In genomic region chr13:51621597-51621996, GRCh38 we compare ENCODE assay signal across 27 cellular contexts.
"Had no signal": no experiment of that assay in that cellular context is flagged by ENCODE, and none has a peak within 500 bp of the region (broad histone marks: within the 10 kb centered on the region; RNA-seq: fewer than 3 reads in every experiment).

No MANE protein-coding gene starts in this region.

- H3K36me3 ChIP-seq: adrenal gland, heart right ventricle, lower lobe of right lung, ovary, prostate gland, right atrium auricular region, suprapubic skin, uterus had no signal

- H3K36me3 Mint-ChIP-seq: activated CD8-positive, alpha-beta memory T cell treated with anti-CD3 and anti-CD28 coated beads, Interleukin-2, amount 10 ng/mL, durations not matched to agents 7 days and 5 days; naive B cell; stimulated activated effector memory CD8-positive, alpha-beta T cell treated with anti-CD3 and anti-CD28 coated beads, Interleukin-12 subunit alpha, Interleukin-12 subunit beta, amount 100 ng/mL, for 72 hours; T-cell had no signal

- ATAC-seq: activated CD8-positive, alpha-beta memory T cell treated with anti-CD3 and anti-CD28 coated beads, Interleukin-2, amount 10 ng/mL, durations not matched to agents 7 days and 5 days; activated CD8-positive, alpha-beta T cell treated with anti-CD3 and anti-CD28 coated beads for 36 hours; activated naive CD4-positive, alpha-beta T cell treated with anti-CD3 and anti-CD28 coated beads, Interleukin-2, amount 50 U/mL, for 72 hours; heart right ventricle; left colon; stimulated activated effector memory CD8-positive, alpha-beta T cell treated with anti-CD3 and anti-CD28 coated beads, Interleukin-12 subunit alpha, Interleukin-12 subunit beta, amount 100 ng/mL, for 72 hours; stimulated activated naive CD8-positive, alpha-beta T cell treated with anti-CD3 and anti-CD28 coated beads, Interleukin-15, amount 100 ng/mL, for 72 hours; T-cell had no signal

- DNase-seq: activated CD4-positive, alpha-beta T cell treated with anti-CD3 and anti-CD28 coated beads, Interleukin-2, amount 10 ng/mL, durations not matched to agents 7 days and 5 days; activated CD4-positive, CD25-positive, alpha-beta regulatory T cell treated with anti-CD3 and anti-CD28 coated beads, Interleukin-2, amount 50 U/mL, for 72 hours; activated CD8-positive, alpha-beta memory T cell treated with anti-CD3 and anti-CD28 coated beads, Interleukin-2, amount 10 ng/mL, durations not matched to agents 7 days and 5 days; activated CD8-positive, alpha-beta T cell treated with anti-CD3 and anti-CD28 coated beads for 36 hours; activated gamma-delta T cell treated with Interleukin-2 at 50 U/mL for 16 hours; adrenal gland; cerebellar nuclear complex; foreskin fibroblast; heart right ventricle; islet precursor cell; left colon; lower lobe of right lung; naive B cell; ovary; stimulated activated CD4-positive, alpha-beta T cell treated with anti-CD3 and anti-CD28 coated beads, Interleukin-12 subunit alpha, Interleukin-12 subunit beta, amount 100 ng/mL, for 4 hours; stimulated activated naive CD8-positive, alpha-beta T cell treated with anti-CD3 and anti-CD28 coated beads, Interleukin-15, amount 100 ng/mL, for 72 hours; T-cell; trophoblast cell; uterus had no signal

- H3K9me3 ChIP-seq: adrenal gland, heart right ventricle, lower lobe of right lung, ovary, prostate gland, right atrium auricular region, suprapubic skin, uterus had no signal

- H3K4me3 Mint-ChIP-seq: activated CD4-positive, alpha-beta T cell treated with anti-CD3 and anti-CD28 coated beads, Interleukin-2, amount 10 ng/mL, durations not matched to agents 7 days and 5 days; activated CD8-positive, alpha-beta memory T cell treated with anti-CD3 and anti-CD28 coated beads, Interleukin-2, amount 10 ng/mL, durations not matched to agents 7 days and 5 days; activated CD8-positive, alpha-beta T cell treated with anti-CD3 and anti-CD28 coated beads for 36 hours; naive B cell; stimulated activated effector memory CD8-positive, alpha-beta T cell treated with anti-CD3 and anti-CD28 coated beads, Interleukin-12 subunit alpha, Interleukin-12 subunit beta, amount 100 ng/mL, for 72 hours; stimulated activated naive CD8-positive, alpha-beta T cell treated with anti-CD3 and anti-CD28 coated beads, Interleukin-15, amount 100 ng/mL, for 72 hours; T-cell; T-helper 2 cell treated with Interferon-gamma antibody and Interleukin-4, amounts not matched to agents 5 μg/mL and 100 μg/mL, for 36 hours had no signal

- H3K4me1 ChIP-seq: prostate gland, uterus had no signal

- H3K27me3 ChIP-seq: adrenal gland, heart right ventricle, ovary, right atrium auricular region, suprapubic skin, uterus had no signal

- H3K27ac ChIP-seq: adrenal gland, lower lobe of right lung, ovary, prostate gland, VCaP had no signal

- H3K27me3 Mint-ChIP-seq: activated CD4-positive, alpha-beta T cell treated with anti-CD3 and anti-CD28 coated beads, Interleukin-2, amount 10 ng/mL, durations not matched to agents 7 days and 5 days; activated CD8-positive, alpha-beta memory T cell treated with anti-CD3 and anti-CD28 coated beads, Interleukin-2, amount 10 ng/mL, durations not matched to agents 7 days and 5 days; activated CD8-positive, alpha-beta T cell treated with anti-CD3 and anti-CD28 coated beads for 36 hours; naive B cell; stimulated activated naive CD8-positive, alpha-beta T cell treated with anti-CD3 and anti-CD28 coated beads, Interleukin-15, amount 100 ng/mL, for 72 hours; T-cell had no signal

- H3K9me3 Mint-ChIP-seq: activated CD4-positive, alpha-beta T cell treated with anti-CD3 and anti-CD28 coated beads, Interleukin-2, amount 10 ng/mL, durations not matched to agents 7 days and 5 days; activated CD8-positive, alpha-beta T cell treated with anti-CD3 and anti-CD28 coated beads for 36 hours; naive B cell; stimulated activated effector memory CD8-positive, alpha-beta T cell treated with anti-CD3 and anti-CD28 coated beads, Interleukin-12 subunit alpha, Interleukin-12 subunit beta, amount 100 ng/mL, for 72 hours; stimulated activated naive CD8-positive, alpha-beta T cell treated with anti-CD3 and anti-CD28 coated beads, Interleukin-15, amount 100 ng/mL, for 72 hours; T-cell; T-helper 2 cell treated with Interferon-gamma antibody and Interleukin-4, amounts not matched to agents 5 μg/mL and 100 μg/mL, for 36 hours had no signal

- H3K4me3 ChIP-seq: adrenal gland, coronary artery, heart right ventricle, lower lobe of right lung, ovary, prostate gland, right atrium auricular region, suprapubic skin, uterus had no signal

- H3K27ac Mint-ChIP-seq: activated CD4-positive, alpha-beta T cell treated with anti-CD3 and anti-CD28 coated beads, Interleukin-2, amount 10 ng/mL, durations not matched to agents 7 days and 5 days; activated CD8-positive, alpha-beta memory T cell treated with anti-CD3 and anti-CD28 coated beads, Interleukin-2, amount 10 ng/mL, durations not matched to agents 7 days and 5 days; activated CD8-positive, alpha-beta T cell treated with anti-CD3 and anti-CD28 coated beads for 36 hours; stimulated activated naive CD8-positive, alpha-beta T cell treated with anti-CD3 and anti-CD28 coated beads, Interleukin-15, amount 100 ng/mL, for 72 hours; T-cell; T-helper 2 cell treated with Interferon-gamma antibody and Interleukin-4, amounts not matched to agents 5 μg/mL and 100 μg/mL, for 36 hours had no signal
